25 cellular contexts compared by ENCODE assay signal in genomic region chr10:84497978-84498377, GRCh38.
DNase-seq lines count a peak whose midpoint lies in the region; ATAC-seq, FAIRE-seq and TF ChIP-seq lines count a peak whose summit lies in the region.
"Had no signal": no experiment of that assay in that cellular context is flagged by ENCODE, and none has a peak within 500 bp of the region (broad histone marks: within the 10 kb centered on the region; RNA-seq: fewer than 3 reads in every experiment).

No MANE protein-coding gene starts in this region.

- H2AFZ ChIP-seq in PC-9, result no peak overlapping the region
- H2AFZ ChIP-seq in H9 (ENCODE audit: low read length), result no peak overlapping the region
- H2AFZ ChIP-seq: GM23338 had no signal

- H4K20me1 ChIP-seq in PC-9 (ENCODE audit: insufficient read depth) (no peaks in the 10 kb centered on the region), H9 (ENCODE audit: control insufficient read depth, insufficient read depth, insufficient read length) (no peaks in the 10 kb centered on the region)
- H4K20me1 ChIP-seq: BLaER1 had no signal

- H2BK15ac ChIP-seq in H9 (ENCODE audit: low read depth, low read length), result no peak overlapping the region

- no peaks in the 10 kb centered on the region for H3K27me3 Mint-ChIP-seq in central memory CD8-positive, alpha-beta T cell
- H3K27me3 Mint-ChIP-seq in H9 (ENCODE audit: low read depth), result no peaks in the 10 kb centered on the region
- H3K27me3 Mint-ChIP-seq: CD4-positive, CD25-positive, alpha-beta regulatory T cell had no signal

- no peak overlapping the region for H3K9ac ChIP-seq in H9 (ENCODE audit: extremely low read depth, insufficient read length, low read length)
- H3K9ac ChIP-seq: BLaER1 had no signal

- H3K4ac ChIP-seq in H9 (ENCODE audit: low read depth, low read length), result no peak overlapping the region

- BruUV-seq in PC-9 (replicated peaks; lab: Mats Ljungman, UMichigan), result no TSS peak

- peak overlapping the region; percentile 58 for H3K27ac Mint-ChIP-seq in central memory CD8-positive, alpha-beta T cell (ENCODE audit: low read depth)
- no peak overlapping the region for H3K27ac Mint-ChIP-seq in H9
- H3K27ac Mint-ChIP-seq: CD4-positive, CD25-positive, alpha-beta regulatory T cell; GM23338; HFFc6 had no signal

- H3K23me2 ChIP-seq in H9 (ENCODE audit: insufficient read length, low read depth, low read length, poor library complexity, severe bottlenecking), result no peaks in the 10 kb centered on the region

- no peak overlapping the region for H3K18ac ChIP-seq in H9 (ENCODE audit: insufficient read length, low read depth, low read length)

- no peak overlapping the region for H2AK5ac ChIP-seq in H9 (ENCODE audit: insufficient read length, low read length)

- peak in 1 of 2 experiments; percentile 68 for DNase-seq in PC-9
- no peak for DNase-seq in central memory CD8-positive, alpha-beta T cell (ENCODE audit: low spot score in 2 of 2)
- DNase-seq in pancreas, result no peak
- no peak for DNase-seq in aorta
- DNase-seq in H9, result no peak
- DNase-seq in stimulated activated CD4-positive, alpha-beta T cell treated with anti-CD3 and anti-CD28 coated beads, Interleukin-15, amount 100 ng/mL, for 24 hours, result no peak
- DNase-seq in NCI-H1105 treated with DMSO at 0.1 percent for 48 hours (lab: John Stamatoyannopoulos, UW), result no peak
- DNase-seq: CD4-positive, CD25-positive, alpha-beta regulatory T cell; HFFc6; Kasumi-1; MV-4-11; NCI-H1105; NCI-H146; NCI-H1930; NCI-H2107; NCI-H524; NCI-H748 treated with DMSO at 0.1 percent for 48 hours; RPMI8226; SHP77 had no signal

- no peak overlapping the region for H3K4me3 Mint-ChIP-seq in central memory CD8-positive, alpha-beta T cell
- no peak overlapping the region for H3K4me3 Mint-ChIP-seq in H9
- H3K4me3 Mint-ChIP-seq: CD4-positive, CD25-positive, alpha-beta regulatory T cell; GM23338; HFFc6 had no signal

- 0 out of 2 replicates have a peak, but pooled peaks cover 3% of the 10 kb centered on the region for H3K9me2 ChIP-seq in PC-9 (ENCODE audit: insufficient read depth)

- H3K36me3 Mint-ChIP-seq in central memory CD8-positive, alpha-beta T cell (ENCODE audit: insufficient read depth), result peaks cover 18% of the 10 kb centered on the region
- peaks cover 0 to 4% (median 0%) of the 10 kb centered on the region in 3 experiments; a peak in 1 of 7 replicates for H3K36me3 Mint-ChIP-seq in H9 (ENCODE audit: insufficient read depth in 1 of 3, low read depth in 3 of 3)

- H3K79me1 ChIP-seq in H9 (ENCODE audit: insufficient read depth, low read depth, low read length, poor library complexity, severe bottlenecking), result no peaks in the 10 kb centered on the region

- H3K27ac ChIP-seq in PC-9 (0 out of 2 replicates have a peak overlapping the region, but pooled peaks have one; percentile 0), pancreas (no peak overlapping the region), aorta (ENCODE audit: low read depth in 1 of 2, low read length in 2 of 2) (no peak overlapping the region), H9 (ENCODE audit: insufficient read length, low read depth, low read length) (no peak overlapping the region)
- H3K27ac ChIP-seq: BLaER1 had no signal

- no peak overlapping the region for H3T11ph ChIP-seq in H9 (ENCODE audit: low read length)

- H3K4me1 ChIP-seq in PC-9 (replicated peaks; ENCODE audit: insufficient read depth), result peaks cover 52% of the 10 kb centered on the region
- peaks cover 0 to 15% (median 8%) of the 10 kb centered on the region in 3 donors for H3K4me1 ChIP-seq in pancreas
- peaks cover 3 to 5% of the 10 kb centered on the region in 2 donors for H3K4me1 ChIP-seq in aorta (ENCODE audit: control insufficient read depth in 1 of 2, insufficient read depth in 2 of 2, low read length in 2 of 2)
- H3K4me1 ChIP-seq in H9 (ENCODE audit: insufficient read depth, low read length), result peaks cover 2% of the 10 kb centered on the region; the same call in 1 of the 2 replicates
- H3K4me1 ChIP-seq: BLaER1 had no signal

- TF ChIP-seq CTCF in PC-9 (conservative IDR thresholded peaks at IDR 0.05) (no peak), pancreas (IDR thresholded peaks at IDR 0.05) (no peak), H9 (conservative IDR thresholded peaks at IDR 0.05) (no peak)

- no peak overlapping the region for H4K91ac ChIP-seq in H9 (ENCODE audit: insufficient read length, low read depth, low read length)

- no peak for FAIRE-seq in pancreas (lab: Jason Lieb, UNC)
- FAIRE-seq: GM18507, K562 had no signal

- POLR2A ChIA-PET in PC-9 (lab: Charles Lee; ENCODE audit: unreplicated experiment), result no interaction called here

- CTCF ChIA-PET in PC-9 (lab: Charles Lee), result no interaction called here

- ATAC-seq in HG02885 (IDR thresholded peaks at IDR 0.05; ENCODE audit: poor library complexity, unreplicated experiment) (peak; percentile 45), pancreas (peak in 3 of 4 donors; percentile 59 to 86 (median 68)), aorta (ENCODE audit: low FRiP score) (no peak)
- no peak for ATAC-seq in central memory CD8-positive, alpha-beta T cell (replicated peaks; ENCODE audit: extremely low read depth, poor library complexity, severe bottlenecking)
- ATAC-seq: GM23338, K562 had no signal

- H4K5ac ChIP-seq in H9 (ENCODE audit: insufficient read length, low read depth, low read length), result no peak overlapping the region

- no peak overlapping the region for H3K23ac ChIP-seq in H9 (ENCODE audit: insufficient read length, low read depth, low read length)

- H3K4me3 ChIP-seq in PC-9 (no peak overlapping the region), pancreas (no peak overlapping the region), aorta (ENCODE audit: low read length in 2 of 2) (no peak overlapping the region)
- H3K4me3 ChIP-seq: BLaER1, GM23338, HAP-1, K562 had no signal

- H3K9me3 ChIP-seq in PC-9 (ENCODE audit: insufficient read depth, low read depth) (no peaks in the 10 kb centered on the region), pancreas (no peaks in the 10 kb centered on the region), aorta (ENCODE audit: control insufficient read depth, low read length) (no peaks in the 10 kb centered on the region), H9 (ENCODE audit: control insufficient read depth, low read depth, low read length) (no peaks in the 10 kb centered on the region)
- H3K9me3 ChIP-seq: BLaER1, HAP-1 had no signal

- H2BK120ac ChIP-seq in H9 (ENCODE audit: low read depth, low read length, poor library complexity, severe bottlenecking), result no peak overlapping the region

- H3K9me3 Mint-ChIP-seq in central memory CD8-positive, alpha-beta T cell, result no peaks in the 10 kb centered on the region
- H3K9me3 Mint-ChIP-seq in H9, result no peaks in the 10 kb centered on the region
- H3K9me3 Mint-ChIP-seq: CD4-positive, CD25-positive, alpha-beta regulatory T cell; GM23338; HFFc6 had no signal

- H2BK12ac ChIP-seq in H9 (ENCODE audit: insufficient read length, low read depth, low read length), result no peak overlapping the region

- peak overlapping the region; percentile 10; the same call in 1 of the 2 replicates for H3K4me2 ChIP-seq in PC-9
- no peak overlapping the region for H3K4me2 ChIP-seq in H9 (ENCODE audit: insufficient read depth, insufficient read length, low read length)
- H3K4me2 ChIP-seq: BLaER1, GM23338 had no signal

- no peak overlapping the region for H3K56ac ChIP-seq in H9 (ENCODE audit: insufficient read length, low read depth, low read length)

- H3K4me1 Mint-ChIP-seq in central memory CD8-positive, alpha-beta T cell, result peaks cover 54% of the 10 kb centered on the region
- H3K4me1 Mint-ChIP-seq in H9, result peaks cover 23 to 37% of the 10 kb centered on the region in 2 experiments

- H2BK20ac ChIP-seq in H9 (ENCODE audit: low read depth, low read length, poor library complexity, severe bottlenecking), result no peak overlapping the region

- no peak overlapping the region for H2BK5ac ChIP-seq in H9 (ENCODE audit: insufficient read length, low read length)

- peaks cover 25% of the 10 kb centered on the region for H3F3A ChIP-seq in PC-9 (ENCODE audit: insufficient read depth, low read depth)

- intact Hi-C loops in PC-9 (cut with micrococcal nuclease; ENCODE audit: unreplicated experiment) (no loop called here), pancreas (cut with DNase I) (no loop called here), aorta (cut with DNase I) (no loop called here)

- H3K36me3 ChIP-seq in PC-9 (ENCODE audit: low read depth) (no peaks in the 10 kb centered on the region), pancreas (no peaks in the 10 kb centered on the region), aorta (ENCODE audit: control insufficient read depth in 1 of 2, insufficient read depth in 2 of 2, low read length in 1 of 2) (peaks cover 0 to 2% of the 10 kb centered on the region in 2 donors)
- H3K36me3 ChIP-seq: HAP-1 had no signal

- no peak overlapping the region for H3K14ac ChIP-seq in H9 (ENCODE audit: insufficient read depth, low read length)

- WGBS in pancreas, 2 donors, result 13 to 16% methylated on average over 1 of the region's 1 CpG
- 45 to 49% methylated on average over 1 of the region's 1 CpG for WGBS in aorta, 2 donors
- no CpG with 5 or more reads among the region's 1 CpG for WGBS in H9 (ENCODE audit: extremely low coverage, insufficient read length, low lambda C conversion rate)

- no peak overlapping the region for H4K8ac ChIP-seq in H9 (replicated peaks; ENCODE audit: insufficient read length, low read depth, low read length)

- no peaks in the 10 kb centered on the region for H3K27me3 ChIP-seq in PC-9 (ENCODE audit: insufficient read depth, low read depth)
- no peaks in the 10 kb centered on the region for H3K27me3 ChIP-seq in pancreas
- H3K27me3 ChIP-seq in aorta (ENCODE audit: control insufficient read depth in 1 of 2, insufficient read depth in 2 of 2, low read length in 1 of 2), result no peaks in the 10 kb centered on the region
- no peaks in the 10 kb centered on the region for H3K27me3 ChIP-seq in H9 (ENCODE audit: insufficient read depth, low read length)
- H3K27me3 ChIP-seq: BLaER1 had no signal

- H3K79me2 ChIP-seq in PC-9 (ENCODE audit: low read depth), result peaks cover 5% of the 10 kb centered on the region
- no peaks in the 10 kb centered on the region for H3K79me2 ChIP-seq in H9 (ENCODE audit: insufficient read depth, low read length)

Comparison
In these comparisons a context has a peak if more than half of its experiments do, and no peak if none do; other contexts are left out.
1. ATAC-seq: peak in HG02885 (single experiment) and pancreas (3 of 4); none in central memory CD8-positive, alpha-beta T cell (single experiment) and aorta (single experiment).